11 cellular contexts compared by ENCODE assay signal in the genomic region with DNA sequence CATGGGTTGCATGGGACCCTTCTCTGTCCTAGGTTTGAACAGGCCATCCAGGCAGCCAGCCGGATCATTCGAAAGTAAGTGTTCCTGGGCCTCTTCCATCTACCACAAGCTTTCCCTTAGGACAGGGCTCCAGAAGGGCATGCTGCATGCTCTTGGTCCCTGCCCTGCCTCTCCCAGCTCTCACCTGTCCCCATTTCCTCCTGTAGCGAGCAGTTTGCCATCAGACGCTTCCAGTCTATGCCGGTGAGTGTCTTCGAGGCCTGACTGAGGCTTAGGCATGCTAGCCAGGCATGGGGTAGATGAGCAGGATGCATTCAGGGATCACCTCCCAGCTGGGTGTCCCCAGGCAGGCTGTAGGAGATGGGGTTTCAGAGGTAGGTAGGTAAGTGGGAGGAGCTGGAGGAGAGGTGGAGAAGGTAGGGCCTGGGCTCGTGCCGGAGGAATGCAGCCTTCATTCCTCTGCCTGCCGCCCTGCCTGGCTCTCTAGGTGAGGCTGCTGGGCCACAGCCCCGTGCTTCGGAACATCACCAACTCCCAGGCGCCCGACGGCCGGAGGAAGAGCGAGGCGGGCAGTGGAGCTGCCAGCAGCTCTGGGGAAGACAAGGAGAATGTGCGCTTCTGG. TPM values are rescaled to one million over a fixed set of nuclear protein-coding genes. Genes with fewer than 3 reads are reported as not detected.
A peak's percentile ranks its signal among the peaks of the same experiment; 100 is the strongest.
DNase-seq lines count a peak whose midpoint lies in the region; ATAC-seq and TF ChIP-seq lines count a peak whose summit lies in the region.
"Had no signal": no experiment of that assay in that cellular context is flagged by ENCODE, and none has a peak within 500 bp of the region (broad histone marks: within the 10 kb centered on the region; RNA-seq: fewer than 3 reads in every experiment).

No MANE protein-coding gene starts in this region.

- H3K27me3 ChIP-seq in right atrium auricular region (no peaks in the 10 kb centered on the region), mesenchymal stem cell (ENCODE audit: control insufficient read depth in 1 of 2, insufficient read depth in 1 of 2, low read length in 2 of 2) (no peaks in the 10 kb centered on the region)
- H3K27me3 ChIP-seq: SJSA1 had no signal

- H4K8ac ChIP-seq in mesenchymal stem cell (ENCODE audit: low read length) = peak overlapping the region; percentile 66

- TF ChIP-seq CTCF in right atrium auricular region (IDR thresholded peaks at IDR 0.05) = no peak

- H3K4me1 Mint-ChIP-seq in activated naive CD8-positive, alpha-beta T cell treated with anti-CD3 and anti-CD28 coated beads, Interleukin-2, amount 10 ng/mL, durations not matched to agents 7 days and 5 days = peaks cover 50% of the 10 kb centered on the region

- H3K9me3 ChIP-seq in right atrium auricular region (no peaks in the 10 kb centered on the region), mesenchymal stem cell (ENCODE audit: control insufficient read depth, low read length) (no peaks in the 10 kb centered on the region)
- H3K9me3 ChIP-seq: SJSA1 had no signal

- H3K9me3 Mint-ChIP-seq in activated naive CD8-positive, alpha-beta T cell treated with anti-CD3 and anti-CD28 coated beads, Interleukin-2, amount 10 ng/mL, durations not matched to agents 7 days and 5 days = no peaks in the 10 kb centered on the region

- no peak overlapping the region for H2BK12ac ChIP-seq in mesenchymal stem cell (ENCODE audit: low read length in 2 of 2)

- H3K27me3 Mint-ChIP-seq in activated naive CD8-positive, alpha-beta T cell treated with anti-CD3 and anti-CD28 coated beads, Interleukin-2, amount 10 ng/mL, durations not matched to agents 7 days and 5 days = no peaks in the 10 kb centered on the region

- H3K14ac ChIP-seq in mesenchymal stem cell (ENCODE audit: low read length in 2 of 2) = no peak overlapping the region

- H3K4me2 ChIP-seq in mesenchymal stem cell (ENCODE audit: low read length, poor library complexity, severe bottlenecking) = no peak overlapping the region
- H3K4me2 ChIP-seq: smooth muscle cell had no signal

- peak overlapping the region; percentile 84 for H3K27ac Mint-ChIP-seq in activated naive CD8-positive, alpha-beta T cell treated with anti-CD3 and anti-CD28 coated beads, Interleukin-2, amount 10 ng/mL, durations not matched to agents 7 days and 5 days

- H3K4me3 ChIP-seq in right atrium auricular region = no peak overlapping the region
- no peak overlapping the region for H3K4me3 ChIP-seq in mesenchymal stem cell (ENCODE audit: insufficient read depth in 1 of 2, low read depth in 1 of 2, low read length in 2 of 2)
- H3K4me3 ChIP-seq: SJSA1, smooth muscle cell had no signal

- H3K23ac ChIP-seq in mesenchymal stem cell (ENCODE audit: low read length in 2 of 2) = peak overlapping the region in 1 of 2 experiments; percentile 2

- H2BK120ac ChIP-seq in mesenchymal stem cell (ENCODE audit: low read depth, low read length) = no peak overlapping the region

- H3K4me1 ChIP-seq in right atrium auricular region (peaks cover 0 to 34% of the 10 kb centered on the region in 2 donors), mesenchymal stem cell (ENCODE audit: control insufficient read depth, insufficient read depth, low read depth, low read length) (peaks cover 37% of the 10 kb centered on the region)

- 95% methylated on average over 18 of the region's 18 CpGs for WGBS in mesenchymal stem cell

- POLR2A ChIA-PET in activated naive CD8-positive, alpha-beta T cell treated with anti-CD3 and anti-CD28 coated beads, Interleukin-2, amount 10 ng/mL, durations not matched to agents 7 days and 5 days (lab: Charles Lee) = interaction anchor here (1.0 to 4.6 kb wide), 7 partner anchors 9 to 20 kb away, joined by 3 to 59 read pairs (median 7); partner anchors contain the start of genes AP5S1 and CENPB

- no peak overlapping the region for H2AFZ ChIP-seq in mesenchymal stem cell (ENCODE audit: low read depth, low read length)

- intact Hi-C loops in left ventricle myocardium superior (cut with micrococcal nuclease) = no loop called here

- no peak overlapping the region for H2BK5ac ChIP-seq in mesenchymal stem cell (ENCODE audit: low read depth, low read length, poor library complexity, severe bottlenecking)

- H3K4me3 Mint-ChIP-seq in activated naive CD8-positive, alpha-beta T cell treated with anti-CD3 and anti-CD28 coated beads, Interleukin-2, amount 10 ng/mL, durations not matched to agents 7 days and 5 days = peak overlapping the region; percentile 90

- H3K36me3 ChIP-seq in right atrium auricular region = peaks cover 35% of the 10 kb centered on the region
- peaks cover 65 to 80% of the 10 kb centered on the region in 2 experiments for H3K36me3 ChIP-seq in mesenchymal stem cell (ENCODE audit: control insufficient read depth in 1 of 2, insufficient read depth in 2 of 2, low read depth in 1 of 2, low read length in 2 of 2)

- H2BK15ac ChIP-seq in mesenchymal stem cell (ENCODE audit: low read depth, poor library complexity, severe bottlenecking) = no peak overlapping the region

- peak overlapping the region in 1 of 2 experiments; percentile 29 for H3K4ac ChIP-seq in mesenchymal stem cell (ENCODE audit: low read depth in 1 of 2, low read length in 2 of 2)

- H3K9ac ChIP-seq in mesenchymal stem cell (ENCODE audit: low read length) = no peak overlapping the region

- peak; percentile 23 for DNase-seq in left ventricle myocardium superior
- DNase-seq in right atrium auricular region (ENCODE audit: low spot score) = no peak
- DNase-seq in activated naive CD8-positive, alpha-beta T cell treated with anti-CD3 and anti-CD28 coated beads, Interleukin-2, amount 10 ng/mL, durations not matched to agents 7 days and 5 days = no peak
- no peak for DNase-seq in mesenchymal stem cell
- no peak for DNase-seq in ecto neural progenitor cell (ENCODE audit: low spot score)
- DNase-seq in midbrain (lab: John Stamatoyannopoulos, UW) = no peak

- peaks cover 30% of the 10 kb centered on the region for H3K79me1 ChIP-seq in mesenchymal stem cell (replicated peaks; ENCODE audit: low read length, poor library complexity, severe bottlenecking)

- peak overlapping the region; percentile 10 for H2AK5ac ChIP-seq in mesenchymal stem cell (ENCODE audit: low read length, severe bottlenecking)

- H4K91ac ChIP-seq in mesenchymal stem cell (ENCODE audit: low read length) = peak overlapping the region; percentile 3

- no peak overlapping the region for H3K27ac ChIP-seq in right atrium auricular region
- no peak overlapping the region for H3K27ac ChIP-seq in mesenchymal stem cell (ENCODE audit: low read length, poor library complexity, severe bottlenecking)
- H3K27ac ChIP-seq: C4-2B, SJSA1 had no signal

- H3K36me3 Mint-ChIP-seq in activated naive CD8-positive, alpha-beta T cell treated with anti-CD3 and anti-CD28 coated beads, Interleukin-2, amount 10 ng/mL, durations not matched to agents 7 days and 5 days = peaks cover 54% of the 10 kb centered on the region

- no peak for ATAC-seq in left ventricle myocardium superior
- no peak for ATAC-seq in activated naive CD8-positive, alpha-beta T cell treated with anti-CD3 and anti-CD28 coated beads, Interleukin-2, amount 10 ng/mL, durations not matched to agents 7 days and 5 days (ENCODE audit: low read depth)
- ATAC-seq in GM21786 (IDR thresholded peaks at IDR 0.05; ENCODE audit: unreplicated experiment) = no peak
- ATAC-seq in GM21619 (IDR thresholded peaks at IDR 0.05; ENCODE audit: unreplicated experiment) = no peak

- H3K18ac ChIP-seq in mesenchymal stem cell (ENCODE audit: low read depth in 1 of 2, low read length in 2 of 2) = peak overlapping the region in 1 of 2 experiments; percentile 28

RNA-seq across cellular contexts. Expression of gene CDC25B, which starts 4.3 kb away (rescaled TPM):
- total RNA-seq in left ventricle myocardium superior (7.5 TPM), right atrium auricular region (10 to 100 TPM; 10.4 to 11.4 TPM)
- 100 to 1,000 TPM; 263 to 264 TPM for total RNA-seq in activated naive CD8-positive, alpha-beta T cell treated with anti-CD3 and anti-CD28 coated beads, Interleukin-2, amount 10 ng/mL, durations not matched to agents 7 days and 5 days
- polyA plus RNA-seq in mesenchymal stem cell (2013, experiment 1 of 2) = 97.9 TPM
- polyA plus RNA-seq in mesenchymal stem cell (2013, experiment 2 of 2) = 95.2 TPM

RNA-seq across cellular contexts. Expression of gene CENPB, which starts 13.8 kb away (rescaled TPM):
- total RNA-seq in left ventricle myocardium superior (68.3 TPM), right atrium auricular region (10 to 100 TPM; 49.1 to 77.1 TPM)
- 10 to 100 TPM; 63.3 to 65.7 TPM for total RNA-seq in activated naive CD8-positive, alpha-beta T cell treated with anti-CD3 and anti-CD28 coated beads, Interleukin-2, amount 10 ng/mL, durations not matched to agents 7 days and 5 days
- polyA plus RNA-seq in mesenchymal stem cell (2013, experiment 1 of 2) = 38.0 TPM
- 38.0 TPM for polyA plus RNA-seq in mesenchymal stem cell (2013, experiment 2 of 2)

RNA-seq across cellular contexts. Expression of gene SPEF1, which starts 19.1 kb away (rescaled TPM):
- not detected for total RNA-seq in left ventricle myocardium superior
- total RNA-seq in right atrium auricular region = under 1 TPM in 1 of 2 donors, not detected in 1; 0.31 TPM
- total RNA-seq in activated naive CD8-positive, alpha-beta T cell treated with anti-CD3 and anti-CD28 coated beads, Interleukin-2, amount 10 ng/mL, durations not matched to agents 7 days and 5 days = not detected
- polyA plus RNA-seq in mesenchymal stem cell (2013, experiment 1 of 2) = 0.07 TPM
- polyA plus RNA-seq in mesenchymal stem cell (2013, experiment 2 of 2) = 0.07 TPM
- total RNA-seq: SJSA1 had no signal

RNA-seq across cellular contexts. Expression of gene AP5S1, which starts 20.0 kb away (rescaled TPM):
- total RNA-seq in left ventricle myocardium superior (10.2 TPM), right atrium auricular region (10 to 100 TPM; 14.6 to 17.3 TPM)
- total RNA-seq in activated naive CD8-positive, alpha-beta T cell treated with anti-CD3 and anti-CD28 coated beads, Interleukin-2, amount 10 ng/mL, durations not matched to agents 7 days and 5 days = 10 to 100 TPM; 11.1 to 12.5 TPM
- 9.4 TPM for polyA plus RNA-seq in mesenchymal stem cell (2013, experiment 1 of 2)
- 9.5 TPM for polyA plus RNA-seq in mesenchymal stem cell (2013, experiment 2 of 2)

RNA-seq across cellular contexts. Expression of gene ADISSP, which starts 32.8 kb away (rescaled TPM):
- 10.3 TPM for total RNA-seq in left ventricle myocardium superior
- 10 to 100 TPM; 10.8 to 11.2 TPM for total RNA-seq in right atrium auricular region
- total RNA-seq in activated naive CD8-positive, alpha-beta T cell treated with anti-CD3 and anti-CD28 coated beads, Interleukin-2, amount 10 ng/mL, durations not matched to agents 7 days and 5 days = 10 to 100 TPM; 21.9 to 22.1 TPM
- polyA plus RNA-seq in mesenchymal stem cell (2013, experiment 1 of 2) = 39.5 TPM
- 36.9 TPM for polyA plus RNA-seq in mesenchymal stem cell (2013, experiment 2 of 2)

Comparison
In these comparisons a context has a peak if more than half of its experiments do, and no peak if none do; other contexts are left out.
1. RNA of gene CDC25B, which starts 4.3 kb away (total RNA-seq): 263 to 264 TPM in activated naive CD8-positive, alpha-beta T cell treated with anti-CD3 and anti-CD28 coated beads, Interleukin-2, amount 10 ng/mL, durations not matched to agents 7 days and 5 days; 10.4 to 11.4 TPM in right atrium auricular region and 7.5 TPM in left ventricle myocardium superior (single experiment); every median in the first group is over 10 times any median in the second.